8 cellular contexts compared by ENCODE assay signal in genomic region chr11:64778473-64779298, GRCh38. TPM values are rescaled to one million over a fixed set of nuclear protein-coding genes. Genes with fewer than 3 reads are reported as not detected.
DNase-seq lines count a peak whose midpoint lies in the region; ATAC-seq and TF ChIP-seq lines count a peak whose summit lies in the region.

A gene with protein sequence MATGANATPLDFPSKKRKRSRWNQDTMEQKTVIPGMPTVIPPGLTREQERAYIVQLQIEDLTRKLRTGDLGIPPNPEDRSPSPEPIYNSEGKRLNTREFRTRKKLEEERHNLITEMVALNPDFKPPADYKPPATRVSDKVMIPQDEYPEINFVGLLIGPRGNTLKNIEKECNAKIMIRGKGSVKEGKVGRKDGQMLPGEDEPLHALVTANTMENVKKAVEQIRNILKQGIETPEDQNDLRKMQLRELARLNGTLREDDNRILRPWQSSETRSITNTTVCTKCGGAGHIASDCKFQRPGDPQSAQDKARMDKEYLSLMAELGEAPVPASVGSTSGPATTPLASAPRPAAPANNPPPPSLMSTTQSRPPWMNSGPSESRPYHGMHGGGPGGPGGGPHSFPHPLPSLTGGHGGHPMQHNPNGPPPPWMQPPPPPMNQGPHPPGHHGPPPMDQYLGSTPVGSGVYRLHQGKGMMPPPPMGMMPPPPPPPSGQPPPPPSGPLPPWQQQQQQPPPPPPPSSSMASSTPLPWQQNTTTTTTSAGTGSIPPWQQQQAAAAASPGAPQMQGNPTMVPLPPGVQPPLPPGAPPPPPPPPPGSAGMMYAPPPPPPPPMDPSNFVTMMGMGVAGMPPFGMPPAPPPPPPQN (minus strand): TSS chr11:64778542. CDS start chr11:64778392, 150 bp downstream.

- peak within 1 kb of the TSS; percentile 96 for H3K4me3 ChIP-seq in DOHH2 (ENCODE audit: low read length)
- peak within 1 kb of the TSS; percentile 94 for H3K4me3 ChIP-seq in GM23248

- H3K79me2 ChIP-seq in DOHH2 (ENCODE audit: control insufficient read depth, low read length): peaks cover 55% of the 10 kb centered on the region
- peaks cover 39% of the 10 kb centered on the region for H3K79me2 ChIP-seq in GM23248 (ENCODE audit: insufficient read depth)

- peak within 1 kb of the TSS; percentile 93 for H2AFZ ChIP-seq in GM23248

- peaks cover 36% of the 10 kb centered on the region for H3K36me3 Mint-ChIP-seq in activated T-helper 1 cell treated with anti-CD3 and anti-CD28 coated beads, Interleukin-12 subunit alpha, Interleukin-12 subunit beta, Interleukin-2, Interleukin-4 antibody, amounts not matched to agents 30 ng/mL and 10 ng/mL and 1 ng/mL, durations not matched to agents 14 hours and 24 hours and 36 hours (ENCODE audit: low read depth)
- H3K36me3 Mint-ChIP-seq in naive B cell: peaks cover 13 to 27% of the 10 kb centered on the region in 2 donors
- peaks cover 41% of the 10 kb centered on the region for H3K36me3 Mint-ChIP-seq in stimulated activated memory B cell treated with anti-CD40 and anti-IgM and Interleukin-4, amounts not matched to agents 10 μg/mL and 1 μg/mL and 100 μg/mL, for 72 hours

- H4K20me1 ChIP-seq in DOHH2 (ENCODE audit: control insufficient read depth, insufficient read depth, low read depth, low read length) (peaks cover 32% of the 10 kb centered on the region), GM23248 (ENCODE audit: insufficient read depth) (peaks cover 29% of the 10 kb centered on the region; the same call in 1 of the 2 replicates)

- peak within 1 kb of the TSS; percentile 87 for H3K4me3 Mint-ChIP-seq in activated T-helper 1 cell treated with anti-CD3 and anti-CD28 coated beads, Interleukin-12 subunit alpha, Interleukin-12 subunit beta, Interleukin-2, Interleukin-4 antibody, amounts not matched to agents 30 ng/mL and 10 ng/mL and 1 ng/mL, durations not matched to agents 14 hours and 24 hours and 36 hours
- peak within 1 kb of the TSS; percentile 88 to 96 (median 94) for H3K4me3 Mint-ChIP-seq in naive B cell
- H3K4me3 Mint-ChIP-seq in stimulated activated memory B cell treated with anti-CD40 and anti-IgM and Interleukin-4, amounts not matched to agents 10 μg/mL and 1 μg/mL and 100 μg/mL, for 72 hours: peak within 1 kb of the TSS; percentile 95

- ATAC-seq in naive B cell (ENCODE audit: low read depth in 2 of 2): peak; percentile 80 to 81
- peak; percentile 95 for ATAC-seq in stimulated activated memory B cell treated with anti-CD40 and anti-IgM and Interleukin-4, amounts not matched to agents 10 μg/mL and 1 μg/mL and 100 μg/mL, for 72 hours

- 1% methylated on average over 57 to 68 of the region's 80 CpGs for WGBS in GM23248 (ENCODE audit: low coverage in 1 of 2, low lambda C conversion rate in 2 of 2, missing lambda C conversion rate in 2 of 2), 2 experiments

- intact Hi-C loops in activated T-helper 1 cell treated with anti-CD3 and anti-CD28 coated beads, Interleukin-12 subunit alpha, Interleukin-12 subunit beta, Interleukin-2, Interleukin-4 antibody, amounts not matched to agents 30 ng/mL and 10 ng/mL and 1 ng/mL, durations not matched to agents 14 hours and 24 hours and 36 hours (cut with micrococcal nuclease): loop anchor here (1.0 to 5.0 kb wide), 14 partner anchors 25 to 1080 kb away; partner anchors contain the start of genes ATG2A, CFL1, EHD1 and FAU

- no peaks in the 10 kb centered on the region for H3K27me3 ChIP-seq in DOHH2 (ENCODE audit: control insufficient read depth, low read length)
- no peaks in the 10 kb centered on the region for H3K27me3 ChIP-seq in GM23248 (replicated peaks; ENCODE audit: insufficient read depth)

- no peak for TF ChIP-seq CTCF in DOHH2 (IDR thresholded peaks at IDR 0.05; ENCODE audit: low read depth, low read length, poor library complexity, severe bottlenecking)

- peak within 1 kb of the TSS; percentile 97 for H3K27ac Mint-ChIP-seq in activated T-helper 1 cell treated with anti-CD3 and anti-CD28 coated beads, Interleukin-12 subunit alpha, Interleukin-12 subunit beta, Interleukin-2, Interleukin-4 antibody, amounts not matched to agents 30 ng/mL and 10 ng/mL and 1 ng/mL, durations not matched to agents 14 hours and 24 hours and 36 hours
- peak within 1 kb of the TSS; percentile 99 to 100 (median 100) for H3K27ac Mint-ChIP-seq in naive B cell
- peak within 1 kb of the TSS; percentile 100 for H3K27ac Mint-ChIP-seq in stimulated activated memory B cell treated with anti-CD40 and anti-IgM and Interleukin-4, amounts not matched to agents 10 μg/mL and 1 μg/mL and 100 μg/mL, for 72 hours

- DNase-seq in GM23248 (peak; percentile 100), Kasumi-1 (lab: John Stamatoyannopoulos, UW) (peak; percentile 99 to 100), RPMI7951 (ENCODE audit: low read depth) (peak; percentile 99), fibroblast of gingiva (ENCODE audit: low read depth) (peak; percentile 100), naive B cell (peak; percentile 100)
- peak; percentile 99 for DNase-seq in activated T-helper 1 cell treated with anti-CD3 and anti-CD28 coated beads, Interleukin-12 subunit alpha, Interleukin-12 subunit beta, Interleukin-2, Interleukin-4 antibody, amounts not matched to agents 30 ng/mL and 10 ng/mL and 1 ng/mL, durations not matched to agents 14 hours and 24 hours and 36 hours (ENCODE audit: low spot score)

- peaks cover 2% of the 10 kb centered on the region for H3K27me3 Mint-ChIP-seq in activated T-helper 1 cell treated with anti-CD3 and anti-CD28 coated beads, Interleukin-12 subunit alpha, Interleukin-12 subunit beta, Interleukin-2, Interleukin-4 antibody, amounts not matched to agents 30 ng/mL and 10 ng/mL and 1 ng/mL, durations not matched to agents 14 hours and 24 hours and 36 hours (ENCODE audit: insufficient read depth)
- H3K27me3 Mint-ChIP-seq in naive B cell: no peaks in the 10 kb centered on the region
- H3K27me3 Mint-ChIP-seq in stimulated activated memory B cell treated with anti-CD40 and anti-IgM and Interleukin-4, amounts not matched to agents 10 μg/mL and 1 μg/mL and 100 μg/mL, for 72 hours: no peaks in the 10 kb centered on the region

- H3K4me1 ChIP-seq in DOHH2 (ENCODE audit: control insufficient read depth, low read length): peaks cover 69% of the 10 kb centered on the region
- peaks cover 18% of the 10 kb centered on the region for H3K4me1 ChIP-seq in GM23248 (ENCODE audit: insufficient read depth)

- H3K9me3 ChIP-seq in DOHH2 (ENCODE audit: control insufficient read depth, insufficient read depth, low read length) (no peaks in the 10 kb centered on the region), GM23248 (ENCODE audit: low read depth) (no peaks in the 10 kb centered on the region)

- H3K4me1 Mint-ChIP-seq in activated T-helper 1 cell treated with anti-CD3 and anti-CD28 coated beads, Interleukin-12 subunit alpha, Interleukin-12 subunit beta, Interleukin-2, Interleukin-4 antibody, amounts not matched to agents 30 ng/mL and 10 ng/mL and 1 ng/mL, durations not matched to agents 14 hours and 24 hours and 36 hours (ENCODE audit: low read depth): peaks cover 57% of the 10 kb centered on the region
- peaks cover 50 to 79% (median 51%) of the 10 kb centered on the region in 3 donors for H3K4me1 Mint-ChIP-seq in naive B cell
- H3K4me1 Mint-ChIP-seq in stimulated activated memory B cell treated with anti-CD40 and anti-IgM and Interleukin-4, amounts not matched to agents 10 μg/mL and 1 μg/mL and 100 μg/mL, for 72 hours: peaks cover 66% of the 10 kb centered on the region

- H3F3A ChIP-seq in DOHH2 (ENCODE audit: control insufficient read depth, insufficient read depth) (peaks cover 52% of the 10 kb centered on the region), GM23248 (ENCODE audit: insufficient read depth) (peaks cover 38% of the 10 kb centered on the region)

- H3K9me3 Mint-ChIP-seq in activated T-helper 1 cell treated with anti-CD3 and anti-CD28 coated beads, Interleukin-12 subunit alpha, Interleukin-12 subunit beta, Interleukin-2, Interleukin-4 antibody, amounts not matched to agents 30 ng/mL and 10 ng/mL and 1 ng/mL, durations not matched to agents 14 hours and 24 hours and 36 hours: no peaks in the 10 kb centered on the region
- H3K9me3 Mint-ChIP-seq in naive B cell: no peaks in the 10 kb centered on the region
- no peaks in the 10 kb centered on the region for H3K9me3 Mint-ChIP-seq in stimulated activated memory B cell treated with anti-CD40 and anti-IgM and Interleukin-4, amounts not matched to agents 10 μg/mL and 1 μg/mL and 100 μg/mL, for 72 hours

- H3K36me3 ChIP-seq in DOHH2 (ENCODE audit: control insufficient read depth, low read length): peaks cover 54% of the 10 kb centered on the region
- peaks cover 27% of the 10 kb centered on the region for H3K36me3 ChIP-seq in GM23248 (ENCODE audit: low read depth)

- in situ Hi-C loops in GM23248 (cut with MboI): no loop called here

- H3K9ac ChIP-seq in GM23248: peak within 1 kb of the TSS; percentile 99

- H3K9me2 ChIP-seq in DOHH2 (replicated peaks; ENCODE audit: control insufficient read depth, low read length): no peaks in the 10 kb centered on the region
- H3K9me2 ChIP-seq in GM23248 (ENCODE audit: insufficient read depth): no peaks in the 10 kb centered on the region

- H3K4me2 ChIP-seq in DOHH2 (ENCODE audit: low read length) (peak within 1 kb of the TSS; percentile 85), GM23248 (ENCODE audit: unreplicated experiment) (peak within 1 kb of the TSS; percentile 98)

- peak within 1 kb of the TSS; percentile 92 for H3K27ac ChIP-seq in DOHH2 (ENCODE audit: low read depth, low read length)
- peak within 1 kb of the TSS; percentile 97 for H3K27ac ChIP-seq in GM23248

RNA-seq across cellular contexts. Expression of the gene that starts here (rescaled TPM):
- 81.6 and 106 TPM in 2 replicates for total RNA-seq in GM23248 (2014; rRNA removed; shearing (Covaris generic))
- polyA plus RNA-seq in GM23248 (2016; fragmentation: Nextera tagmentation; extraction: Ambion mirVana) (59.7 and 62.2 TPM in 2 replicates), naive B cell (ENCODE audit: low read depth in 6 of 6) (100 to 1,000 TPM in 4 of 6 donors, 10 to 100 TPM in 2; 68.6 to 242 (median 132) TPM)
- total RNA-seq in RPMI7951 (2014; rRNA removed; shearing (Covaris generic)): 62.6 and 64.1 TPM in 2 replicates
- total RNA-seq in activated T-helper 1 cell treated with anti-CD3 and anti-CD28 coated beads, Interleukin-12 subunit alpha, Interleukin-12 subunit beta, Interleukin-2, Interleukin-4 antibody, amounts not matched to agents 30 ng/mL and 10 ng/mL and 1 ng/mL, durations not matched to agents 14 hours and 24 hours and 36 hours: 518 and 538 TPM in 2 replicates

Comparison
In these comparisons a context has a peak if more than half of its experiments do, and no peak if none do; other contexts are left out.
1. Peak in every context shown above with its lines: DNase-seq, ATAC-seq, H3K4me3 ChIP-seq and H3K27ac ChIP-seq.